23 cellular contexts compared by ENCODE assay signal in the genomic region with DNA sequence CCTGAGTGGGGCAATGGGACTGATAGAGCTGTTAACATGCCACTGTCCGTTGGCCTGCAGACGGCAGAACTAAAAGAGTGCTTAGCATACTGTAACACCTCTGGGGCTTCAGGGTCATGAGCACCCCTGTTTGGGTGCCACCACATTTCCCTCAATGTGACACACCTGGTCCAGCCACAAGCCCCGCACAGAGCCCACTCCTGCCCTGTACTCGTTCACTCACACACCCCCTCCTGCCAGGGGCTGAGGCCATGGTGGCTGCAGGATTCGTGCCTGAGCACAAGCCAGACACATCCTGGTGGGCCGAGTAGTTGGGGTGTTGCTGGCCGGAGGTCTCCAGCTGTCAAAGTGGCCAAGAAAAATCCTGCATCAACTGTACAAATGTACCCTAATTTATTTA.
"Had no signal": no experiment of that assay in that cellular context is flagged by ENCODE, and none has a peak within 500 bp of the region (broad histone marks: within the 10 kb centered on the region; RNA-seq: fewer than 3 reads in every experiment).

No MANE protein-coding gene starts in this region.

- H3K27me3 ChIP-seq: breast epithelium, SJSA1 had no signal

- H3K27ac Mint-ChIP-seq: activated CD8-positive, alpha-beta T cell treated with anti-CD3 and anti-CD28 coated beads, Interleukin-2, amount 10 ng/mL, durations not matched to agents 7 days and 5 days; T-helper 2 cell treated with Interferon-gamma antibody and Interleukin-4, amounts not matched to agents 5 μg/mL and 100 μg/mL, for 36 hours had no signal

- H3K9me3 Mint-ChIP-seq: T-helper 2 cell treated with Interferon-gamma antibody and Interleukin-4, amounts not matched to agents 5 μg/mL and 100 μg/mL, for 36 hours had no signal

- H3K9me3 ChIP-seq: breast epithelium, SJSA1 had no signal

- H3K36me3 ChIP-seq: breast epithelium had no signal

- ATAC-seq: activated CD4-positive, CD25-positive, alpha-beta regulatory T cell treated with anti-CD3 and anti-CD28 coated beads, Interleukin-2, amount 50 U/mL, for 24 hours; activated CD8-positive, alpha-beta T cell treated with anti-CD3 and anti-CD28 coated beads, Interleukin-2, amount 10 ng/mL, durations not matched to agents 7 days and 5 days; SK-N-SH treated with all-trans-retinoic acid at 6 μM for 48 hours had no signal

- H3K4me3 Mint-ChIP-seq: activated CD8-positive, alpha-beta T cell treated with anti-CD3 and anti-CD28 coated beads, Interleukin-2, amount 10 ng/mL, durations not matched to agents 7 days and 5 days; T-helper 2 cell treated with Interferon-gamma antibody and Interleukin-4, amounts not matched to agents 5 μg/mL and 100 μg/mL, for 36 hours had no signal

- DNase-seq: activated CD4-positive, alpha-beta T cell treated with anti-CD3 and anti-CD28 coated beads for 4 hours; activated CD4-positive, alpha-beta T cell treated with anti-CD3 and anti-CD28 coated beads, Interleukin-2, amount 50 U/mL, for 4 hours; activated CD8-positive, alpha-beta memory T cell treated with anti-CD3 and anti-CD28 coated beads, Interleukin-2, amount 50 U/mL, for 48 hours; activated CD8-positive, alpha-beta T cell treated with anti-CD3 and anti-CD28 coated beads, Interleukin-2, amount 10 ng/mL, durations not matched to agents 7 days and 5 days; activated effector memory CD4-positive, alpha-beta T cell treated with anti-CD3 and anti-CD28 coated beads, Interleukin-2, amount 50 U/mL, for 16 hours; activated naive CD4-positive, alpha-beta T cell treated with Interleukin-2 at 50 U/mL for 16 hours; activated T-cell treated with anti-CD3 and anti-CD28 coated beads, Interleukin-2, amount 50 U/mL, for 1 hour; aorta; caudate nucleus; Kasumi-1; NCI-H1105 treated with DMSO at 0.1 percent for 48 hours; NCI-H1436 treated with DMSO at 0.1 percent for 48 hours; NCI-H187; NCI-H2081 treated with DMSO at 0.1 percent for 48 hours; NCI-H446; NCI-H524; SHP77; SW 1271 had no signal

- H3K4me3 ChIP-seq: breast epithelium, SJSA1 had no signal

- H3K4me1 ChIP-seq: breast epithelium had no signal

- H3K27ac ChIP-seq: breast epithelium, SJSA1 had no signal
